26 cellular contexts compared by ENCODE assay signal in the genomic region with DNA sequence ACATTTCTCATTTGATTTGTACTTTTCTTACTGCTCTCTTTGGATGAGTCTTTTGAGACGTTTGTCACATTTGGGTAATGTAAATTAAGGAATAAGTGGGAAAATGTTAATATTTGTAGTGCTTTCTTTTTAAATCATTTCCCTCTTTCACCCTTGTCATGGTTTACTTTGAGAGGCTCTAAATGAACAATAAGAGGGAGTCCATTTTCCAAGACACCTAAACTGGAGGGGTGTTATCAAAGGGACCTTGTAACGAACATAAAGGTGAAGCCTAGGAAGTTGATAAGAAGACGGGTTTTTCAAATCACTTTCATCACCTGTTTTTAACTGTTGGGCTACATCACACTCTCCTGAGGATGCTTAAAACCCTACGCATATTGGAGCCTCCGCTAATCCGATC.
"Had no signal": no experiment of that assay in that cellular context is flagged by ENCODE, and none has a peak within 500 bp of the region (broad histone marks: within the 10 kb centered on the region; RNA-seq: fewer than 3 reads in every experiment).

No MANE protein-coding gene starts in this region.

- H3K4me3 ChIP-seq: adrenal gland, body of pancreas, gastrocnemius medialis, left lung, lower lobe of right lung, ovary, right lobe of liver, SJSA1, thyroid gland, upper lobe of right lung had no signal

- H3K9me3 Mint-ChIP-seq: nephron; stimulated activated naive CD8-positive, alpha-beta T cell treated with anti-CD3 and anti-CD28 coated beads, Interleukin-15, amount 100 ng/mL, for 72 hours; T-cell had no signal

- H3K36me3 ChIP-seq: ovary had no signal

- H3K4me1 ChIP-seq: gastrocnemius medialis, lower lobe of right lung, right lobe of liver, SJSA1, thyroid gland, upper lobe of right lung had no signal

- ATAC-seq: body of pancreas; gastrocnemius medialis; left lung; lower lobe of right lung; right lobe of liver; stimulated activated naive CD8-positive, alpha-beta T cell treated with anti-CD3 and anti-CD28 coated beads, Interleukin-15, amount 100 ng/mL, for 72 hours; T-cell; upper lobe of right lung had no signal

- DNase-seq: activated CD4-positive, alpha-beta T cell treated with anti-CD3 and anti-CD28 coated beads, Interleukin-2, amount 50 U/mL, for 1 hour; activated CD8-positive, alpha-beta memory T cell treated with anti-CD3 and anti-CD28 coated beads, Interleukin-2, amount 50 U/mL, for 4 hours; activated gamma-delta T cell; activated naive CD4-positive, alpha-beta T cell treated with anti-CD3 and anti-CD28 coated beads, Interleukin-2, amount 50 U/mL, for 16 hours; activated T-cell treated with anti-CD3 and anti-CD28 coated beads, Interleukin-2, amount 50 U/mL, for 48 hours; adrenal gland; aorta; body of pancreas; dermis blood vessel endothelial cell; effector CD8-positive, alpha-beta T cell; gastrocnemius medialis; glutamatergic neuron; left lung; lower lobe of right lung; ovary; right lobe of liver; stimulated activated CD4-positive, alpha-beta T cell treated with anti-CD3 and anti-CD28 coated beads, Interleukin-2, amount 100 ng/mL, for 48 hours; stimulated activated naive CD8-positive, alpha-beta T cell treated with anti-CD3 and anti-CD28 coated beads, Interleukin-15, amount 100 ng/mL, for 72 hours; T-cell; T1000; thyroid gland; upper lobe of right lung; WERI-Rb-1 had no signal

- H3K27ac Mint-ChIP-seq: nephron, progenitor cell of endocrine pancreas, T-cell had no signal

- H3K4me3 Mint-ChIP-seq: nephron; stimulated activated naive CD8-positive, alpha-beta T cell treated with anti-CD3 and anti-CD28 coated beads, Interleukin-15, amount 100 ng/mL, for 72 hours; T-cell had no signal

- H3K27me3 Mint-ChIP-seq: progenitor cell of endocrine pancreas; stimulated activated naive CD8-positive, alpha-beta T cell treated with anti-CD3 and anti-CD28 coated beads, Interleukin-15, amount 100 ng/mL, for 72 hours; T-cell had no signal

- H3K9me3 ChIP-seq: adrenal gland, body of pancreas, gastrocnemius medialis, left lung, lower lobe of right lung, ovary, right lobe of liver, SJSA1, thyroid gland, upper lobe of right lung had no signal

- H3K27me3 ChIP-seq: adrenal gland, body of pancreas, gastrocnemius medialis, left lung, ovary, right lobe of liver, SJSA1, thyroid gland, upper lobe of right lung had no signal

- H3K27ac ChIP-seq: adrenal gland, body of pancreas, gastrocnemius medialis, left lung, lower lobe of right lung, ovary, right lobe of liver, SJSA1, thyroid gland, upper lobe of right lung, WERI-Rb-1 had no signal
